In genomic region chr4:102438873-102439614, GRCh38 we compare ENCODE assay signal across 9 cellular contexts.
A peak's percentile ranks its signal among the peaks of the same experiment; 100 is the strongest.
DNase-seq lines count a peak whose midpoint lies in the region; ATAC-seq, FAIRE-seq and TF ChIP-seq lines count a peak whose summit lies in the region.
"Had no signal": no experiment of that assay in that cellular context is flagged by ENCODE, and none has a peak within 500 bp of the region (broad histone marks: within the 10 kb centered on the region; RNA-seq: fewer than 3 reads in every experiment).

No MANE protein-coding gene starts in this region.

- no peak; a peak in 1 of 5 replicates for TF ChIP-seq EP300 in A549 (IDR thresholded peaks at IDR 0.05)

- no peak overlapping the region for H3K4me3 ChIP-seq in A549
- no peak overlapping the region for H3K4me3 ChIP-seq in lower lobe of right lung
- no peak overlapping the region for H3K4me3 ChIP-seq in Karpas-422 (ENCODE audit: low read length)

- ATAC-seq in A549: peak; percentile 67 to 71
- ATAC-seq in lower lobe of right lung: peak; percentile 75 to 79
- no peak for ATAC-seq in GM18519 (IDR thresholded peaks at IDR 0.05; ENCODE audit: low FRiP score, unreplicated experiment)

- CTCF ChIA-PET in A549 (lab: Yijun Ruan, JAX): no interaction called here

- DNase-seq in A549 (ENCODE audit: low read depth in 1 of 2, low spot score in 1 of 2) (peak; percentile 8 to 74), LoVo (ENCODE audit: low spot score) (peak; percentile 34), dermis blood vessel endothelial cell (peak; percentile 63), lower lobe of right lung (no peak), NCI-H82 treated with DMSO at 0.1 percent for 48 hours (lab: John Stamatoyannopoulos, UW; ENCODE audit: unreplicated experiment) (no peak), Karpas-422 (no peak), DMS79 (lab: John Stamatoyannopoulos, UW) (no peak)

- intact Hi-C loops in lower lobe of right lung (cut with DNase I): no loop called here

- TF ChIP-seq CTCF in A549 (IDR thresholded peaks at IDR 0.05) (no peak), lower lobe of right lung (IDR thresholded peaks at IDR 0.05) (no peak)

- H4K20me1 ChIP-seq in Karpas-422 (ENCODE audit: insufficient read depth, low read depth, low read length): no peaks in the 10 kb centered on the region

- H3K9me3 ChIP-seq in A549 (peaks cover 8% of the 10 kb centered on the region; the same call in 2 of the 3 replicates), lower lobe of right lung (no peaks in the 10 kb centered on the region), Karpas-422 (ENCODE audit: low read length) (no peaks in the 10 kb centered on the region)

- H3K9ac ChIP-seq in Karpas-422 (ENCODE audit: low read length): no peak overlapping the region

- no peak for TF ChIP-seq RAD21 in A549 (conservative IDR thresholded peaks at IDR 0.05 in 1 of 2, IDR thresholded peaks at IDR 0.05 in 1 of 2)

- H3K36me3 ChIP-seq in lower lobe of right lung: no peaks in the 10 kb centered on the region
- no peaks in the 10 kb centered on the region for H3K36me3 ChIP-seq in Karpas-422 (ENCODE audit: insufficient read depth, low read length)

- POLR2A ChIA-PET in A549 (lab: Yijun Ruan, JAX): no interaction called here

- WGBS in A549 (ENCODE audit: missing lambda C conversion rate): 24% methylated on average over 4 of the region's 4 CpGs

- H3K4me2 ChIP-seq in A549 (peak overlapping the region; percentile 71), Karpas-422 (ENCODE audit: low read depth, low read length, poor library complexity, severe bottlenecking) (no peak overlapping the region)

- FAIRE-seq in A549 (lab: Jason Lieb, UNC): no peak
- FAIRE-seq: G401.6 had no signal

- no peaks in the 10 kb centered on the region for H3K79me2 ChIP-seq in Karpas-422 (ENCODE audit: low read length)

- no peak for TF ChIP-seq POLR2A in A549 (IDR thresholded peaks at IDR 0.05; ENCODE audit: low read length)

- H2AFZ ChIP-seq in Karpas-422 (ENCODE audit: low read length): no peak overlapping the region

- H3K27ac ChIP-seq in A549 (peak overlapping the region; percentile 77 to 84), lower lobe of right lung (peak overlapping the region; percentile 50), Karpas-422 (ENCODE audit: low read length) (no peak overlapping the region)

- no peaks in the 10 kb centered on the region for H3K27me3 ChIP-seq in lower lobe of right lung (ENCODE audit: low read depth)
- no peaks in the 10 kb centered on the region for H3K27me3 ChIP-seq in Karpas-422 (ENCODE audit: low read length)

- no peaks in the 10 kb centered on the region for H3K9me2 ChIP-seq in Karpas-422 (replicated peaks; ENCODE audit: insufficient read depth, low read length)

- H3K4me1 ChIP-seq in A549 (peaks cover 45% of the 10 kb centered on the region), lower lobe of right lung (peaks cover 20% of the 10 kb centered on the region), Karpas-422 (ENCODE audit: low read length) (peaks cover 5% of the 10 kb centered on the region; the same call in 1 of the 2 replicates)

TF ChIP-seq in A549, 52 proteins besides CTCF, POLR2A, EP300 and RAD21:
- no peak for TF ChIP-seq HOXB13 (CRISPR knock-in tag; IDR thresholded peaks at IDR 0.05; ENCODE audit: low read depth)
- TF ChIP-seq FOXS1 (CRISPR knock-in tag; IDR thresholded peaks at IDR 0.05): no peak
- no peak for TF ChIP-seq MYC (IDR thresholded peaks at IDR 0.05; ENCODE audit: borderline replicate concordance, low read length)
- no peak for TF ChIP-seq SMC3 (IDR thresholded peaks at IDR 0.05)
- peak; percentile 33; the same call in 1 of the 2 replicates for TF ChIP-seq GATA3 (IDR thresholded peaks at IDR 0.05; ENCODE audit: borderline replicate concordance)
- no peak for TF ChIP-seq HOXB5 (CRISPR knock-in tag; IDR thresholded peaks at IDR 0.05)
- TF ChIP-seq RARB (CRISPR knock-in tag; IDR thresholded peaks at IDR 0.05): no peak
- TF ChIP-seq FOSL2 (IDR thresholded peaks at IDR 0.05): no peak
- peak; percentile 55 for TF ChIP-seq FOSL2 (CRISPR knock-in tag; IDR thresholded peaks at IDR 0.05)
- TF ChIP-seq HES2 (IDR thresholded peaks at IDR 0.05): no peak
- TF ChIP-seq ATOH8 (CRISPR knock-in tag; IDR thresholded peaks at IDR 0.05; ENCODE audit: low read depth): no peak
- no peak for TF ChIP-seq EHF (CRISPR knock-in tag; IDR thresholded peaks at IDR 0.05)
- TF ChIP-seq PHF8 (IDR thresholded peaks at IDR 0.05; ENCODE audit: borderline replicate concordance, low read depth): no peak
- TF ChIP-seq USF2 (IDR thresholded peaks at IDR 0.05): peak; percentile 75
- TF ChIP-seq ZNF302 (CRISPR knock-in tag; IDR thresholded peaks at IDR 0.05): no peak
- no peak for TF ChIP-seq HMGXB4 (CRISPR knock-in tag; IDR thresholded peaks at IDR 0.05; ENCODE audit: borderline replicate concordance)
- TF ChIP-seq HOXA7 (CRISPR knock-in tag; IDR thresholded peaks at IDR 0.05): no peak
- no peak for TF ChIP-seq EHMT2 (IDR thresholded peaks at IDR 0.05; ENCODE audit: low read depth)
- no peak for TF ChIP-seq HDAC2 (IDR thresholded peaks at IDR 0.05)
- TF ChIP-seq JUNB (IDR thresholded peaks at IDR 0.05): 0 out of 2 replicates have a peak, but pooled peaks have one; percentile 32
- TF ChIP-seq MAFK (IDR thresholded peaks at IDR 0.05; ENCODE audit: partially characterized antibody): peak; percentile 97
- no peak for TF ChIP-seq JUN (IDR thresholded peaks at IDR 0.05)
- peak; percentile 70 to 93; a peak in 3 of 4 replicates for TF ChIP-seq CEBPB (IDR thresholded peaks at IDR 0.05)

Comparison
In these comparisons a context has a peak if more than half of its experiments do, and no peak if none do; other contexts are left out.
1. DNase-seq: peak in A549 (2 of 2), LoVo (single experiment) and dermis blood vessel endothelial cell (single experiment); none in lower lobe of right lung (single experiment), NCI-H82 treated with DMSO at 0.1 percent for 48 hours (single experiment), Karpas-422 (single experiment) and DMS79 (single experiment).